Comparison of ENCODE assay signal across 22 cellular contexts in genomic region chr9:83536332-83536731, GRCh38. TPM values are rescaled to one million over a fixed set of nuclear protein-coding genes. Genes with fewer than 3 reads are reported as not detected.
DNase-seq lines count a peak whose midpoint lies in the region; ATAC-seq and TF ChIP-seq lines count a peak whose summit lies in the region.
"Had no signal": no experiment of that assay in that cellular context is flagged by ENCODE, and none has a peak within 500 bp of the region (broad histone marks: within the 10 kb centered on the region; RNA-seq: fewer than 3 reads in every experiment).

No MANE protein-coding gene starts in this region.

- H3K4me3 ChIP-seq in left ventricle myocardium inferior (peak overlapping the region; percentile 90), esophagus muscularis mucosa (peak overlapping the region; percentile 6 to 62 (median 60)), spleen (peak overlapping the region in 5 of 8 donors; percentile 63 to 73 (median 69)), mesendoderm (ENCODE audit: low read length) (no peak overlapping the region)

- H3K4ac ChIP-seq in mesendoderm (ENCODE audit: low read depth, low read length), result no peak overlapping the region

- H3K56ac ChIP-seq in mesendoderm (ENCODE audit: low read length), result no peak overlapping the region

- TF ChIP-seq POLR2A in esophagus muscularis mucosa (IDR thresholded peaks at IDR 0.05; ENCODE audit: low read depth) (no peak), spleen (IDR thresholded peaks at IDR 0.05) (no peak)

- WGBS in esophagus muscularis mucosa, result 81% methylated on average over 1 of the region's 1 CpG
- WGBS in spleen, 5 donors, result 44 to 71% (median 56%) methylated on average over 1 of the region's 1 CpG
- no CpG with 5 or more reads among the region's 1 CpG for WGBS in mesendoderm (ENCODE audit: extremely low coverage, insufficient coverage, low lambda C conversion rate)

- DNase-seq in left ventricle myocardium inferior, result no peak
- no peak for DNase-seq in left ventricle myocardium superior
- peak; percentile 58 to 82 for DNase-seq in NCI-H524 (lab: John Stamatoyannopoulos, UW)
- no peak for DNase-seq in esophagus muscularis mucosa (ENCODE audit: extremely low spot score)
- no peak for DNase-seq in spleen
- DNase-seq in NCI-H2029 (lab: John Stamatoyannopoulos, UW), result no peak
- DNase-seq in mesendoderm, result no peak
- DNase-seq: activated B cell treated with CpG ODN at 0.5 μM for 24 hours; activated CD4-positive, alpha-beta T cell treated with anti-CD3 and anti-CD28 coated beads, Interleukin-2, amount 50 U/mL, for 4 hours; aorta; caudate nucleus; mesenchymal stem cell; NCI-H526; retina; stimulated activated CD4-positive, alpha-beta T cell treated with anti-CD3 and anti-CD28 coated beads, Interleukin-12 subunit alpha, Interleukin-12 subunit beta, amount 100 ng/mL, for 4 hours; stimulated activated CD4-positive, alpha-beta T cell treated with anti-CD3 and anti-CD28 coated beads, Interleukin-4, amount 100 ng/mL, for 24 hours; stimulated activated naive CD4-positive, alpha-beta T cell treated with Interleukin-2 at 50 U/mL for 16 hours; T1000 had no signal

- no peak overlapping the region for H2BK15ac ChIP-seq in mesendoderm (replicated peaks; ENCODE audit: low read depth)

- H3K9me3 ChIP-seq in left ventricle myocardium inferior (replicated peaks) (no peaks in the 10 kb centered on the region), esophagus muscularis mucosa (no peaks in the 10 kb centered on the region), spleen (no peaks in the 10 kb centered on the region)

- TF ChIP-seq CTCF in left ventricle myocardium inferior (IDR thresholded peaks at IDR 0.05; ENCODE audit: borderline replicate concordance) (no peak), esophagus muscularis mucosa (IDR thresholded peaks at IDR 0.05) (no peak), spleen (IDR thresholded peaks at IDR 0.05 in 8 of 11, conservative IDR thresholded peaks at IDR 0.05 in 3 of 11) (no peak)

- no peak overlapping the region for H3K18ac ChIP-seq in mesendoderm (ENCODE audit: low read length)

- H3K4me2 ChIP-seq in mesendoderm (ENCODE audit: low read length), result no peak overlapping the region

- intact Hi-C loops in left ventricle myocardium inferior (cut with micrococcal nuclease), result no loop called here
- intact Hi-C loops in left ventricle myocardium superior (cut with micrococcal nuclease), result no loop called here
- intact Hi-C loops in esophagus muscularis mucosa (cut with DNase I), result no loop called here
- intact Hi-C loops in spleen (cut with DNase I; ENCODE audit: low total_unique reads), result no loop called here

- no peak overlapping the region for H2BK5ac ChIP-seq in mesendoderm (ENCODE audit: low read length)

- H3K23ac ChIP-seq in mesendoderm (ENCODE audit: low read length), result no peak overlapping the region

- H2AK5ac ChIP-seq in mesendoderm (ENCODE audit: low read length), result no peak overlapping the region

- no peak overlapping the region for H4K5ac ChIP-seq in mesendoderm (ENCODE audit: low read length)

- H3K79me1 ChIP-seq in mesendoderm (ENCODE audit: low read length), result no peaks in the 10 kb centered on the region

- H3K4me1 ChIP-seq in left ventricle myocardium inferior (peaks cover 32% of the 10 kb centered on the region), esophagus muscularis mucosa (peaks cover 10 to 24% (median 24%) of the 10 kb centered on the region in 4 donors), spleen (peaks cover 7 to 41% (median 24%) of the 10 kb centered on the region in 6 donors), mesendoderm (ENCODE audit: control insufficient read depth, low read depth, low read length) (no peaks in the 10 kb centered on the region)

- H3K9ac ChIP-seq in mesendoderm (ENCODE audit: low read length), result no peak overlapping the region

- ATAC-seq in left ventricle myocardium superior (no peak), esophagus mucosa (no peak)
- ATAC-seq: HCT116 had no signal

- peak overlapping the region; percentile 94 for H3K27ac ChIP-seq in left ventricle myocardium inferior (replicated peaks)
- H3K27ac ChIP-seq in esophagus muscularis mucosa (replicated peaks in 1 of 4), result no peak overlapping the region
- no peak overlapping the region for H3K27ac ChIP-seq in spleen
- no peak overlapping the region for H3K27ac ChIP-seq in mesendoderm (ENCODE audit: low read depth, low read length)
- H3K27ac ChIP-seq: HL-60 had no signal

- H3K27me3 ChIP-seq in left ventricle myocardium inferior (ENCODE audit: low read depth) (peaks cover 6% of the 10 kb centered on the region), esophagus muscularis mucosa (peaks cover 4 to 26% (median 5%) of the 10 kb centered on the region in 4 donors), spleen (replicated peaks in 1 of 7) (peaks cover 0 to 37% (median 14%) of the 10 kb centered on the region in 7 donors), mesendoderm (ENCODE audit: insufficient read depth, low read length, poor library complexity) (peaks cover 4% of the 10 kb centered on the region)

- no peaks in the 10 kb centered on the region for H3K79me2 ChIP-seq in mesendoderm (ENCODE audit: control insufficient read depth, insufficient read depth, low read length)

- TF ChIP-seq EP300 in esophagus muscularis mucosa (IDR thresholded peaks at IDR 0.05), result no peak

- no peak overlapping the region for H2BK120ac ChIP-seq in mesendoderm (ENCODE audit: low read depth, low read length)

- H3K36me3 ChIP-seq in left ventricle myocardium inferior (no peaks in the 10 kb centered on the region), esophagus muscularis mucosa (no peaks in the 10 kb centered on the region), spleen (no peaks in the 10 kb centered on the region), mesendoderm (ENCODE audit: control insufficient read depth, insufficient read depth, low read length) (no peaks in the 10 kb centered on the region)

- no peak overlapping the region for H4K8ac ChIP-seq in mesendoderm (ENCODE audit: low read depth, low read length)

RNA-seq across cellular contexts. Expression of gene FRMD3, which starts 1.9 kb away (rescaled TPM):
- total RNA-seq in left ventricle myocardium inferior (131 TPM), left ventricle myocardium superior (97.7 TPM), esophagus muscularis mucosa (10 to 100 TPM in 3 of 4 donors, 1 to 10 TPM in 1; 7.9 to 13.4 (median 11.8) TPM), spleen (10 to 100 TPM; 10.5 to 45.8 (median 21.1) TPM), esophagus mucosa (0.60 TPM)
- 1 to 10 TPM in 2 of 3 donors, under 1 TPM in 1; 0.82 to 3.1 (median 1.0) TPM for polyA plus RNA-seq in spleen
- 0.11 TPM for polyA plus RNA-seq in mesendoderm (2013, experiment 1 of 2)
- 0.21 TPM for polyA plus RNA-seq in mesendoderm (2013, experiment 2 of 2)
- total RNA-seq: G401 had no signal

Comparison
In these comparisons a context has a peak if more than half of its experiments do, and no peak if none do; other contexts are left out.
1. DNase-seq: peak in NCI-H524 (2 of 2); none in left ventricle myocardium inferior (single experiment), left ventricle myocardium superior (single experiment), esophagus muscularis mucosa (single experiment), spleen (single experiment), NCI-H2029 (single experiment) and mesendoderm (single experiment).